18 cellular contexts compared by ENCODE assay signal in the genomic region with DNA sequence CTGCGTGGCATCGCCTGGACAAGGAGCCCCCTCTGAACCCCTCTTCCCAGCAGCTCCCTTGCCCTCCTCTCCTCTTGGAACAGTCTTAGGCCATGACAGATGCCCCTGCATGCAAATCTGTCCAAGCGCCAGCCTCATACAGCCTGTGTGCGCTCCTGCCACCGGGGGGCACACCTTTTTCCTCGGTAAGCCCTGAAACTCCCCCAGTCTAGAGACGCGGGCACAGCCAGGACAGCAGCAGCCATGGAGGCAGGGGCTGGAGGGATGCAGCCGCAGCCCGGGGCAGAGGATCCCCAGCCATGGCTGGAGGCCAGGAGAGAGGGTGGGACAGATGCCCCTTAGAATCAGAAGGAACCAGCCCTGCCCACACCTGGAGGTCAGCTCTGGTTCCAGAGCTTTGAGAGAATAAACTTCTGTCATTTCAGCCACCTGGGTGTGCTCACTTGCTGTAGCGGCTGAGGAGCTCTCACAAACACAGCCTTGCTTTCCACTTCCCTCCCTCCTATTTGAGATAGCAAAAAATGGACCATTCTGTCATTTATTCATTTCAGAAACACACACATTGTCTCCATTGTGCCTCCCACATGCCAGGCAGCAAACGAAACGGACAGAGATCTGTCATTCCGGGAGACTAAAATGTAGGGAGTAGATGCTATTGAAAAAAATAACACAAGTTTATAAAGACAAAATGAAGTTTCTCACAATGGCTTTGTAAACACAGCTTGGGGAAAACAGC.
DNase-seq lines count a peak whose midpoint lies in the region; ATAC-seq, FAIRE-seq and TF ChIP-seq lines count a peak whose summit lies in the region.
"Had no signal": no experiment of that assay in that cellular context is flagged by ENCODE, and none has a peak within 500 bp of the region (broad histone marks: within the 10 kb centered on the region; RNA-seq: fewer than 3 reads in every experiment).

No MANE protein-coding gene starts in this region.

- no peaks in the 10 kb centered on the region for H3K27me3 ChIP-seq in neural progenitor cell
- H3K27me3 ChIP-seq: ascending aorta; BLaER1 treated with 17β-estradiol and CSF1 and Interleukin-3, amounts not matched to agents 10 nM and 100 nM; thyroid gland had no signal

- peaks cover 26% of the 10 kb centered on the region for H3K4me1 Mint-ChIP-seq in chondrocyte (ENCODE audit: low read depth)
- peaks cover 55% of the 10 kb centered on the region for H3K4me1 Mint-ChIP-seq in neural progenitor cell

- CTCF ChIA-PET in A549 (lab: Yijun Ruan, JAX): no interaction called here

- FAIRE-seq in A549 (lab: Jason Lieb, UNC): no peak

- H3K4me3 ChIP-seq in A549 (no peak overlapping the region), neural progenitor cell (no peak overlapping the region)
- H3K4me3 ChIP-seq: ascending aorta; BLaER1 treated with 17β-estradiol and CSF1 and Interleukin-3, amounts not matched to agents 10 nM and 100 nM; thyroid gland had no signal

- H3K79me2 ChIP-seq in neural progenitor cell (ENCODE audit: low read depth): no peaks in the 10 kb centered on the region

- no peak overlapping the region for H3K27ac Mint-ChIP-seq in chondrocyte (ENCODE audit: unreplicated experiment)
- no peak overlapping the region for H3K27ac Mint-ChIP-seq in neural progenitor cell
- H3K27ac Mint-ChIP-seq: activated CD4-positive, alpha-beta T cell treated with anti-CD3 and anti-CD28 coated beads, Interleukin-2, amount 10 ng/mL, durations not matched to agents 7 days and 5 days had no signal

- DNase-seq in A549 (ENCODE audit: low read depth in 1 of 2, low spot score in 1 of 2): no peak
- DNase-seq in chondrocyte (ENCODE audit: low spot score): no peak
- peak; percentile 66 for DNase-seq in neural progenitor cell (ENCODE audit: low spot score)
- DNase-seq in NCI-H446 (lab: John Stamatoyannopoulos, UW): no peak
- no peak for DNase-seq in mucosa of gallbladder (ENCODE audit: low spot score)
- DNase-seq: activated CD4-positive, alpha-beta T cell treated with anti-CD3 and anti-CD28 coated beads, Interleukin-2, amount 10 ng/mL, durations not matched to agents 7 days and 5 days; IMR-90; mesenchymal stem cell; NCI-H1092 treated with DMSO at 0.1 percent for 48 hours; NCI-H446 treated with DMSO at 0.1 percent for 48 hours; RPMI8226; T-helper 2 cell; thyroid gland had no signal

- POLR2A ChIA-PET in A549 (lab: Yijun Ruan, JAX): no interaction called here

- peaks cover 3% of the 10 kb centered on the region for H3K9me3 Mint-ChIP-seq in chondrocyte (ENCODE audit: low read depth)
- peaks cover 3% of the 10 kb centered on the region for H3K9me3 Mint-ChIP-seq in neural progenitor cell
- H3K9me3 Mint-ChIP-seq: activated CD4-positive, alpha-beta T cell treated with anti-CD3 and anti-CD28 coated beads, Interleukin-2, amount 10 ng/mL, durations not matched to agents 7 days and 5 days had no signal

- no peaks in the 10 kb centered on the region for H3K4me1 ChIP-seq in A549
- peaks cover 31% of the 10 kb centered on the region for H3K4me1 ChIP-seq in neural progenitor cell
- H3K4me1 ChIP-seq: ascending aorta, thyroid gland had no signal

- TF ChIP-seq EP300 in A549 (IDR thresholded peaks at IDR 0.05): no peak

- H3K4me3 Mint-ChIP-seq in chondrocyte (ENCODE audit: unreplicated experiment) (no peak overlapping the region), neural progenitor cell (no peak overlapping the region)
- H3K4me3 Mint-ChIP-seq: activated CD4-positive, alpha-beta T cell treated with anti-CD3 and anti-CD28 coated beads, Interleukin-2, amount 10 ng/mL, durations not matched to agents 7 days and 5 days had no signal

- no peak for TF ChIP-seq RAD21 in A549 (conservative IDR thresholded peaks at IDR 0.05 in 1 of 2, IDR thresholded peaks at IDR 0.05 in 1 of 2)

- no peaks in the 10 kb centered on the region for H3K36me3 ChIP-seq in neural progenitor cell
- H3K36me3 ChIP-seq: ascending aorta; BLaER1 treated with 17β-estradiol and CSF1 and Interleukin-3, amounts not matched to agents 10 nM and 100 nM; thyroid gland had no signal

- H3K9me3 ChIP-seq in A549 (no peaks in the 10 kb centered on the region; the same call in 2 of the 3 replicates), neural progenitor cell (ENCODE audit: low read depth) (no peaks in the 10 kb centered on the region)
- H3K9me3 ChIP-seq: ascending aorta; BLaER1 treated with 17β-estradiol and CSF1 and Interleukin-3, amounts not matched to agents 10 nM and 100 nM; thyroid gland had no signal

- no peak overlapping the region for H3K27ac ChIP-seq in A549
- H3K27ac ChIP-seq in neural progenitor cell: no peak overlapping the region
- H3K27ac ChIP-seq: ascending aorta; BLaER1 treated with 17β-estradiol and CSF1 and Interleukin-3, amounts not matched to agents 10 nM and 100 nM; thyroid gland had no signal

- WGBS in A549 (ENCODE audit: missing lambda C conversion rate): 28% methylated on average over 12 of the region's 14 CpGs

- H3K9ac ChIP-seq in neural progenitor cell: no peak overlapping the region
- H3K9ac ChIP-seq: BLaER1 treated with 17β-estradiol and CSF1 and Interleukin-3, amounts not matched to agents 10 nM and 100 nM had no signal

- ATAC-seq in A549 (peak; percentile 10 to 66; a peak in 4 of 6 replicates), HG03045 (IDR thresholded peaks at IDR 0.05; ENCODE audit: unreplicated experiment) (no peak), GM19324 (IDR thresholded peaks at IDR 0.05; ENCODE audit: low FRiP score, unreplicated experiment) (no peak)

- H3F3A ChIP-seq in neural progenitor cell (ENCODE audit: low read depth): peaks cover 9% of the 10 kb centered on the region

- peak overlapping the region; percentile 81 for H2AFZ ChIP-seq in neural progenitor cell (replicated peaks)

- peaks cover 2% of the 10 kb centered on the region for H3K36me3 Mint-ChIP-seq in chondrocyte (ENCODE audit: low read depth)
- H3K36me3 Mint-ChIP-seq in neural progenitor cell: no peaks in the 10 kb centered on the region

- TF ChIP-seq POLR2A in A549 (IDR thresholded peaks at IDR 0.05; ENCODE audit: low read length): no peak

- no peaks in the 10 kb centered on the region for H3K27me3 Mint-ChIP-seq in chondrocyte (ENCODE audit: low read depth)
- peaks cover 4% of the 10 kb centered on the region for H3K27me3 Mint-ChIP-seq in neural progenitor cell (ENCODE audit: insufficient read depth, low read depth)

- H3K4me2 ChIP-seq in A549: no peak overlapping the region
- no peak overlapping the region for H3K4me2 ChIP-seq in neural progenitor cell
- H3K4me2 ChIP-seq: BLaER1 treated with 17β-estradiol and CSF1 and Interleukin-3, amounts not matched to agents 10 nM and 100 nM had no signal

- TF ChIP-seq CTCF in A549 (IDR thresholded peaks at IDR 0.05) (no peak), GM12874 (IDR thresholded peaks at IDR 0.05; ENCODE audit: insufficient read depth, low read depth, low read length) (0 out of 2 replicates have a peak, but pooled peaks have one; percentile 1), chondrocyte (IDR thresholded peaks at IDR 0.05) (peak; percentile 48), neural progenitor cell (IDR thresholded peaks at IDR 0.05) (peak; percentile 54)

- no peaks in the 10 kb centered on the region for H4K20me1 ChIP-seq in neural progenitor cell (ENCODE audit: low read depth)
- H4K20me1 ChIP-seq: BLaER1 treated with 17β-estradiol and CSF1 and Interleukin-3, amounts not matched to agents 10 nM and 100 nM had no signal

TF ChIP-seq in A549, 52 proteins besides CTCF, POLR2A, EP300 and RAD21:
- TF ChIP-seq CHD4 (IDR thresholded peaks at IDR 0.05; ENCODE audit: borderline replicate concordance) (no peak), CBX2 (IDR thresholded peaks at IDR 0.05; ENCODE audit: borderline replicate concordance, low read depth) (no peak), ZNF302 (CRISPR knock-in tag; IDR thresholded peaks at IDR 0.05) (no peak), USF2 (IDR thresholded peaks at IDR 0.05) (no peak), KDM1A (IDR thresholded peaks at IDR 0.05; ENCODE audit: low read depth) (no peak)
TF ChIP-seq in A549: peak in this region for 0.

Comparison
In these comparisons a context has a peak if more than half of its experiments do, and no peak if none do; other contexts are left out.
1. ATAC-seq: peak in A549 (2 of 2); none in HG03045 (single experiment) and GM19324 (single experiment).